25 cellular contexts compared by ENCODE assay signal in genomic region chr11:9524001-9524400, GRCh38.
"Had no signal": no experiment of that assay in that cellular context is flagged by ENCODE, and none has a peak within 500 bp of the region (broad histone marks: within the 10 kb centered on the region; RNA-seq: fewer than 3 reads in every experiment).

No MANE protein-coding gene starts in this region.

- H3K9me3 Mint-ChIP-seq: activated naive CD4-positive, alpha-beta T cell treated with anti-CD3 and anti-CD28 coated beads, Interleukin-2, amount 50 U/mL, for 24 hours had no signal

- H3K9me3 ChIP-seq: ascending aorta, body of pancreas had no signal

- DNase-seq: activated CD4-positive, alpha-beta T cell treated with anti-CD3 and anti-CD28 coated beads for 4 hours; activated CD4-positive, alpha-beta T cell treated with anti-CD3 and anti-CD28 coated beads, Interleukin-2, amount 50 U/mL, for 4 hours; activated CD8-positive, alpha-beta memory T cell treated with anti-CD3 and anti-CD28 coated beads, Interleukin-2, amount 50 U/mL, for 48 hours; activated CD8-positive, alpha-beta T cell treated with anti-CD3 and anti-CD28 coated beads, Interleukin-2, amount 10 ng/mL, durations not matched to agents 7 days and 5 days; activated effector memory CD4-positive, alpha-beta T cell treated with Interleukin-2 at 50 U/mL for 16 hours; activated naive CD4-positive, alpha-beta T cell; activated T-cell treated with anti-CD3 and anti-CD28 coated beads, Interleukin-2, amount 50 U/mL, for 1 hour; amniotic stem cell; body of pancreas; central memory CD4-positive, alpha-beta T cell; IMR-90; Kasumi-1; KBM-7; NCI-H1417; NCI-H1930; NCI-H2171; NCI-H226; NCI-H526; NCI-H82; T-helper 17 cell; T1000; WERI-Rb-1 had no signal

- H3K27me3 ChIP-seq: ascending aorta, body of pancreas had no signal

- ATAC-seq: activated CD4-positive, CD25-positive, alpha-beta regulatory T cell treated with anti-CD3 and anti-CD28 coated beads, Interleukin-2, amount 50 U/mL, for 24 hours; activated CD8-positive, alpha-beta T cell treated with anti-CD3 and anti-CD28 coated beads, Interleukin-2, amount 10 ng/mL, durations not matched to agents 7 days and 5 days; body of pancreas; T-helper 17 cell had no signal

- H3K4me1 Mint-ChIP-seq: activated naive CD4-positive, alpha-beta T cell treated with anti-CD3 and anti-CD28 coated beads, Interleukin-2, amount 50 U/mL, for 24 hours had no signal

- H3K27me3 Mint-ChIP-seq: activated naive CD4-positive, alpha-beta T cell treated with anti-CD3 and anti-CD28 coated beads, Interleukin-2, amount 50 U/mL, for 24 hours; T-helper 17 cell had no signal

- H3K4me3 Mint-ChIP-seq: activated CD8-positive, alpha-beta T cell treated with anti-CD3 and anti-CD28 coated beads, Interleukin-2, amount 10 ng/mL, durations not matched to agents 7 days and 5 days; activated naive CD4-positive, alpha-beta T cell treated with anti-CD3 and anti-CD28 coated beads, Interleukin-2, amount 50 U/mL, for 24 hours; T-helper 17 cell had no signal

- H3K4me3 ChIP-seq: ascending aorta, body of pancreas had no signal

- H3K27ac Mint-ChIP-seq: activated CD8-positive, alpha-beta T cell treated with anti-CD3 and anti-CD28 coated beads, Interleukin-2, amount 10 ng/mL, durations not matched to agents 7 days and 5 days; activated naive CD4-positive, alpha-beta T cell treated with anti-CD3 and anti-CD28 coated beads, Interleukin-2, amount 50 U/mL, for 24 hours; T-helper 17 cell had no signal

- H3K4me1 ChIP-seq: body of pancreas had no signal

- H3K27ac ChIP-seq: ascending aorta, body of pancreas, WERI-Rb-1 had no signal

- H3K36me3 ChIP-seq: ascending aorta had no signal
